Comparison of ENCODE assay signal across 1 cellular context in the genomic region with DNA sequence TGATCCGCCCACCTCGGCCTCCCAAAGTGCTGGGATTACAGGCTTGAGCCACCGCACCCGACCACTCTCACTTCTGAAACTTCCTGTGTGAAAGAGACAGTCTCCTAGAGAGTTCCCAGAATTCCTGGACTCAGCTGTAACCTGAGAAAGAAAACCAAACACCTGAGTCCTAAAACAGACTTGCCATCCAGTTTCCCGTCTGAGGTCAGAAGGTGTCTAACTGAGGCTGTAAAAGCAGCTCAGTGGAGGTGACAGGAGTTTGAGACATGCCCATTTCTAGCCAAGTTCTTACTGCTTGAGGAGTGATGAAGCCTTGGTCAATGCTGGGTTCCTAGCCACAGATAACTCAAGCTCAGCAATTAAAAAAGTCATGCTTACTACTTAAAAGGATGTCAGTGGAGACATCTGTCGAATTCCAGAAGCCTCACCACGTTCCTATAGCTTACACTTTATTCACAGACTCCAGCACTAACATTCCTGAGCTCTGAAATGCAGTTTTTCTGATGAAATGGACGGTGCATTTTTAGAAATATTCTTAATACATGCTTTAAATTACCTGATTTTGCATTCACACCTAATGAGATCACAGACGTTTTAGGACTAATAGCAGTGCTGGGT.
TF ChIP-seq lines count a peak whose summit lies in the region.

No MANE protein-coding gene starts in this region.

TF ChIP-seq in K562, 482 proteins besides CTCF, POLR2A, EP300 and RAD21 (continued from another document):
- TF ChIP-seq, protein P1, sequence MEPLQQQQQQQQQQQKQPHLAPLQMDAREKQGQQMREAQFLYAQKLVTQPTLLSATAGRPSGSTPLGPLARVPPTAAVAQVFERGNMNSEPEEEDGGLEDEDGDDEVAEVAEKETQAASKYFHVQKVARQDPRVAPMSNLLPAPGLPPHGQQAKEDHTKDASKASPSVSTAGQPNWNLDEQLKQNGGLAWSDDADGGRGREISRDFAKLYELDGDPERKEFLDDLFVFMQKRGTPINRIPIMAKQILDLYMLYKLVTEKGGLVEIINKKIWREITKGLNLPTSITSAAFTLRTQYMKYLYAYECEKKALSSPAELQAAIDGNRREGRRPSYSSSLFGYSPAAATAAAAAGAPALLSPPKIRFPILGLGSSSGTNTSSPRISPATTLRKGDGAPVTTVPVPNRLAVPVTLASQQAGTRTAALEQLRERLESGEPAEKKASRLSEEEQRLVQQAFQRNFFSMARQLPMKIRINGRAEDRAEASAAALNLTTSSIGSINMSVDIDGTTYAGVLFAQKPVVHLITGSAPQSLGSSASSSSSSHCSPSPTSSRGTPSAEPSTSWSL (CRISPR knock-in tag; IDR thresholded peaks at IDR 0.05; ENCODE audit: borderline replicate concordance): no peak
- TF ChIP-seq TFAM (CRISPR knock-in tag; conservative IDR thresholded peaks at IDR 0.05): no peak
- TF ChIP-seq, protein P2, sequence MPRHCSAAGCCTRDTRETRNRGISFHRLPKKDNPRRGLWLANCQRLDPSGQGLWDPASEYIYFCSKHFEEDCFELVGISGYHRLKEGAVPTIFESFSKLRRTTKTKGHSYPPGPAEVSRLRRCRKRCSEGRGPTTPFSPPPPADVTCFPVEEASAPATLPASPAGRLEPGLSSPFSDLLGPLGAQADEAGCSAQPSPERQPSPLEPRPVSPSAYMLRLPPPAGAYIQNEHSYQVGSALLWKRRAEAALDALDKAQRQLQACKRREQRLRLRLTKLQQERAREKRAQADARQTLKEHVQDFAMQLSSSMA (CRISPR knock-in tag; IDR thresholded peaks at IDR 0.05): no peak
- no peak for TF ChIP-seq U2AF1 (optimal IDR thresholded peaks at IDR 0.05; ENCODE audit: low read depth, low read length)
- no peak for TF ChIP-seq PHB2 (IDR thresholded peaks at IDR 0.05; ENCODE audit: low read depth)
- no peak for TF ChIP-seq SMAD3 (CRISPR knock-in tag; conservative IDR thresholded peaks at IDR 0.05)
- TF ChIP-seq FOXA3 (CRISPR knock-in tag; conservative IDR thresholded peaks at IDR 0.05 in 1 of 2, IDR thresholded peaks at IDR 0.05 in 1 of 2): no peak
- TF ChIP-seq, protein P3, sequence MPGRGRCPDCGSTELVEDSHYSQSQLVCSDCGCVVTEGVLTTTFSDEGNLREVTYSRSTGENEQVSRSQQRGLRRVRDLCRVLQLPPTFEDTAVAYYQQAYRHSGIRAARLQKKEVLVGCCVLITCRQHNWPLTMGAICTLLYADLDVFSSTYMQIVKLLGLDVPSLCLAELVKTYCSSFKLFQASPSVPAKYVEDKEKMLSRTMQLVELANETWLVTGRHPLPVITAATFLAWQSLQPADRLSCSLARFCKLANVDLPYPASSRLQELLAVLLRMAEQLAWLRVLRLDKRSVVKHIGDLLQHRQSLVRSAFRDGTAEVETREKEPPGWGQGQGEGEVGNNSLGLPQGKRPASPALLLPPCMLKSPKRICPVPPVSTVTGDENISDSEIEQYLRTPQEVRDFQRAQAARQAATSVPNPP (IDR thresholded peaks at IDR 0.05; ENCODE audit: borderline replicate concordance, insufficient read depth, insufficient read length): no peak
